Comparison of ENCODE assay signal across 8 cellular contexts in the genomic region with DNA sequence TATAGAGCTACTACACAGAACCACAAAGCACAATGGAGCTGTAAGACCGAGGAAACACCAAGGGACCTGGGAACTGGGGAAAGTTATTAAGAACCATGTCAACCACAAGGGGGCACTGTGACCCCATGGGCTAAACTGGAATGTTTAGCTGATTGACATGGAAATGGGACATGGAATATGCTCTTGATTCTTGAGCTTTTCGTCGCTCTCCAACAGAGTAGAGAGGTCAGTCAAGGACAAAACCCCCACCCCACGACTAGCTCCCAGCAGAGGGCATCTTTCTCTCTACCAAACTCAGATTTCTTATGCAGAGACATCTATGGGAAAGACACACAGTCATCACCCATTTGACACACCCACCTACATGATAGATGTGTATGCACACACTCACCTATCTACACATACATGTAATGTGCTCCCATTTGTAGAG. TPM values are rescaled to one million over a fixed set of nuclear protein-coding genes. Genes with fewer than 3 reads are reported as not detected.
DNase-seq lines count a peak whose midpoint lies in the region; ATAC-seq and TF ChIP-seq lines count a peak whose summit lies in the region.

No MANE protein-coding gene starts in this region.

- H3K4me1 ChIP-seq in neural progenitor cell, result peaks cover under 1% of the 10 kb centered on the region

- peaks cover 18% of the 10 kb centered on the region for H3K27me3 ChIP-seq in neural progenitor cell

- CTCF ChIA-PET in GM10248 (lab: Yijun Ruan, JAX), result interaction anchor here (0.7 to 13.5 kb wide), 57 partner anchors 9 to 594 kb away, joined by 3 to 218 read pairs (median 5); partner anchors contain the start of genes ARHGEF40, OR5AU1, RNASE13 and RNASE7
- CTCF ChIA-PET in RWPE1 (lab: Yijun Ruan, JAX), result interaction anchor here (0.5 to 5.9 kb wide), 29 partner anchors 8 to 598 kb away, joined by 3 to 83 read pairs (median 5); partner anchors contain the start of genes ARHGEF40, NDRG2, RNASE7 and RNASE8

- peak overlapping the region; percentile 38 for H2AFZ ChIP-seq in neural progenitor cell (replicated peaks)

- H3K9me3 Mint-ChIP-seq in neural progenitor cell, result no peaks in the 10 kb centered on the region

- H3K27ac ChIP-seq in RWPE1 (no peak overlapping the region), neural progenitor cell (no peak overlapping the region)

- H3K79me2 ChIP-seq in neural progenitor cell (ENCODE audit: low read depth), result no peaks in the 10 kb centered on the region

- no peak overlapping the region for H3K4me2 ChIP-seq in neural progenitor cell

- H3K9ac ChIP-seq in neural progenitor cell, result no peak overlapping the region

- peaks cover 2% of the 10 kb centered on the region for H3K27me3 Mint-ChIP-seq in neural progenitor cell (ENCODE audit: insufficient read depth, low read depth)

- H4K20me1 ChIP-seq in neural progenitor cell (ENCODE audit: low read depth), result no peaks in the 10 kb centered on the region

- peak overlapping the region; percentile 72 for H3K27ac Mint-ChIP-seq in neural progenitor cell

- POLR2A ChIA-PET in GM10248 (lab: Yijun Ruan, JAX), result interaction anchor here (1.1 kb wide), 1 partner anchor 90 kb away, joined by 3 read pairs; no protein-coding TSS in a partner anchor
- POLR2A ChIA-PET in RWPE1 (lab: Yijun Ruan, JAX; ENCODE audit: low non-redundant PET), result interaction anchor here (0.9 kb wide), 1 partner anchor 27 kb away, joined by 3 read pairs; the partner anchor contains the start of gene RNASE7

- H3K36me3 ChIP-seq in neural progenitor cell, result no peaks in the 10 kb centered on the region

- H3K4me3 ChIP-seq in neural progenitor cell, result no peak overlapping the region

- no peaks in the 10 kb centered on the region for H3F3A ChIP-seq in neural progenitor cell (ENCODE audit: low read depth)

- H3K36me3 Mint-ChIP-seq in neural progenitor cell, result peaks cover 4% of the 10 kb centered on the region

- DNase-seq in GM10248 (ENCODE audit: extremely low spot score) (peak; percentile 69), LoVo (ENCODE audit: low spot score) (peak; percentile 84), RWPE1 (ENCODE audit: low spot score) (peak; percentile 75), activated T-helper 1 cell treated with Interleukin-2 at 50 U/mL for 16 hours (ENCODE audit: low read depth) (peak; percentile 64), fibroblast of peridontal ligament (ENCODE audit: extremely low read depth) (peak; percentile 92), neural progenitor cell (ENCODE audit: low spot score) (peak; percentile 93)
- DNase-seq in stimulated activated naive CD8-positive, alpha-beta T cell treated with anti-CD3 and anti-CD28 coated beads, Interleukin-15, Interleukin-2, amounts not matched to agents 100 U/mL and 50 U/mL, for 24 hours, result peak; percentile 84

- ATAC-seq in stimulated activated naive CD8-positive, alpha-beta T cell treated with anti-CD3 and anti-CD28 coated beads, Interleukin-15, Interleukin-2, amounts not matched to agents 100 U/mL and 50 U/mL, for 24 hours, result peak; percentile 72
- no peak for ATAC-seq in HG03342 (IDR thresholded peaks at IDR 0.05; ENCODE audit: unreplicated experiment)

- TF ChIP-seq CTCF in GM10248 (IDR thresholded peaks at IDR 0.05; ENCODE audit: control extremely low read depth, extremely low read depth, low read depth, missing control alignments), result peak; percentile 64
- TF ChIP-seq CTCF in RWPE1 (conservative IDR thresholded peaks at IDR 0.05; ENCODE audit: low read depth), result peak; percentile 90
- peak; percentile 92 for TF ChIP-seq CTCF in neural progenitor cell (IDR thresholded peaks at IDR 0.05)

- H3K4me3 Mint-ChIP-seq in neural progenitor cell, result no peak overlapping the region

- H3K4me1 Mint-ChIP-seq in neural progenitor cell, result peaks cover 16% of the 10 kb centered on the region

- H3K9me3 ChIP-seq in neural progenitor cell (ENCODE audit: low read depth), result no peaks in the 10 kb centered on the region

RNA-seq across cellular contexts. Expression of gene NDRG2, which starts 10.1 kb away (rescaled TPM):
- 1.3 and 2.0 TPM in 2 replicates for total RNA-seq in neural progenitor cell (ENCODE audit: low replicate concordance)

RNA-seq across cellular contexts. Expression of gene TPPP2, which starts 15.2 kb away (rescaled TPM):
- not detected in 2 replicates for total RNA-seq in neural progenitor cell (ENCODE audit: low replicate concordance)

RNA-seq across cellular contexts. Expression of gene SLC39A2, which starts 15.7 kb away (rescaled TPM):
- total RNA-seq in neural progenitor cell (ENCODE audit: low replicate concordance), result not detected in 2 replicates

RNA-seq across cellular contexts. Expression of gene RNASE13, which starts 19.8 kb away (rescaled TPM):
- total RNA-seq in neural progenitor cell (ENCODE audit: low replicate concordance), result 0.12 TPM in 1 of 2 replicates, not detected in the other

RNA-seq across cellular contexts. Expression of gene METTL17, which starts 25.0 kb away (rescaled TPM):
- 126 and 155 TPM in 2 replicates for total RNA-seq in neural progenitor cell (ENCODE audit: low replicate concordance)
